In the genomic region with DNA sequence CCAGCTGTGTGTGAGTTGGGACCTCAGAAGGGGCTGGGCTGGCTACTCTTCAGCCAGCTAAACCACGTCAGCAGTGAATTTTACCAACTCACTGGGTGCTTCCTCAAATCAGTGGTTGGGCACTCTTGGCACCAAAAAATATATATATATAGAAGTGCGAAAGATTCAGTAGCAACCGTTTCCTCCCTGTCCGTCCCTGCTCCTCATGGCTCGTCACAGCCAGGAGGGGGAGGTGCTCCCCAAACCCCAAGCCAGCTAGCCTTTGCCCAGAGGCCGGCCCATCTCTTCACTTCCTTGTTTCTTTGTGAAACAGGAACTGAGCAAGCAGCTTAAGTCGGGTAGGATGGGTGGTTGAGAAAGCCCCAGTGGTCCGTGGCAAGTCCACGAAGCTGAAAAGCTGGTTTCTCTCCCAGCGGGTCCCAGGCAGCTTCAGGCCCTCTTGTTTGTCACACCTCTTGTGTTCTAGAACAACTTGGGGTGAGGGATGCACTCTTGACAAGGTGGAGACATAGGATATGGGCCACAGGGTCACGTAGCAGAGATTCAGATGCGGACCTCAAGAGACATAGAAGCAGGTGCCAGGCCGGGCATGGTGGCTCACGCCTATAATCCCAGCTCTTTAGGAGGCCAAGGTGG, we compare ENCODE assay signal across 8 cellular contexts.
DNase-seq lines count a peak whose midpoint lies in the region; ATAC-seq lines count a peak whose summit lies in the region.

No MANE protein-coding gene starts in this region.

- H3K27me3 Mint-ChIP-seq in stimulated activated naive CD8-positive, alpha-beta T cell treated with anti-CD3 and anti-CD28 coated beads, Interleukin-15, Interleukin-2, amounts not matched to agents 100 ng/mL and 50 ng/mL, for 24 hours, result no peaks in the 10 kb centered on the region

- H3K9me3 Mint-ChIP-seq in stimulated activated naive CD8-positive, alpha-beta T cell treated with anti-CD3 and anti-CD28 coated beads, Interleukin-15, Interleukin-2, amounts not matched to agents 100 ng/mL and 50 ng/mL, for 24 hours, result no peaks in the 10 kb centered on the region

- peak overlapping the region; percentile 85 for H3K27ac Mint-ChIP-seq in stimulated activated naive CD8-positive, alpha-beta T cell treated with anti-CD3 and anti-CD28 coated beads, Interleukin-15, Interleukin-2, amounts not matched to agents 100 ng/mL and 50 ng/mL, for 24 hours

- no peak overlapping the region for H3K4me3 Mint-ChIP-seq in stimulated activated naive CD8-positive, alpha-beta T cell treated with anti-CD3 and anti-CD28 coated beads, Interleukin-15, Interleukin-2, amounts not matched to agents 100 ng/mL and 50 ng/mL, for 24 hours

- no peaks in the 10 kb centered on the region for H3K36me3 Mint-ChIP-seq in stimulated activated naive CD8-positive, alpha-beta T cell treated with anti-CD3 and anti-CD28 coated beads, Interleukin-15, Interleukin-2, amounts not matched to agents 100 ng/mL and 50 ng/mL, for 24 hours (ENCODE audit: low read depth)

- peak; percentile 64 for DNase-seq in NK-92 treated with Interleukin-12 subunit alpha and Interleukin-12 subunit beta, amount 100 ng/mL, for 24 hours (lab: John Stamatoyannopoulos, UW)
- no peak for DNase-seq in NK-92 (lab: John Stamatoyannopoulos, UW; ENCODE audit: unreplicated experiment)
- DNase-seq in OCI-M1 (lab: John Stamatoyannopoulos, UW), result peak; percentile 82
- DNase-seq in globus pallidus (ENCODE audit: low spot score), result peak; percentile 44
- DNase-seq in NCI-H1417 treated with DMSO at 0.1 percent for 48 hours (lab: John Stamatoyannopoulos, UW), result no peak
- no peak for DNase-seq in NCI-H2196 treated with DMSO at 0.1 percent for 48 hours (lab: John Stamatoyannopoulos, UW; ENCODE audit: unreplicated experiment)

- ATAC-seq in HG02884 (IDR thresholded peaks at IDR 0.05; ENCODE audit: unreplicated experiment), result peak; percentile 59

- peaks cover 89% of the 10 kb centered on the region for H3K4me1 Mint-ChIP-seq in stimulated activated naive CD8-positive, alpha-beta T cell treated with anti-CD3 and anti-CD28 coated beads, Interleukin-15, Interleukin-2, amounts not matched to agents 100 ng/mL and 50 ng/mL, for 24 hours (ENCODE audit: low read depth)

Comparison
In these comparisons a context has a peak if more than half of its experiments do, and no peak if none do; other contexts are left out.
1. DNase-seq: peak in NK-92 treated with Interleukin-12 subunit alpha and Interleukin-12 subunit beta, amount 100 ng/mL, for 24 hours (single experiment), OCI-M1 (single experiment) and globus pallidus (single experiment); none in NK-92 (single experiment), NCI-H1417 treated with DMSO at 0.1 percent for 48 hours (single experiment) and NCI-H2196 treated with DMSO at 0.1 percent for 48 hours (single experiment).